ENCODE assay signal across 1 cellular context in genomic region chr12:51328587-51328986, GRCh38.
TF ChIP-seq lines count a peak whose summit lies in the region.

No MANE protein-coding gene starts in this region.

TF ChIP-seq in K562, 482 proteins besides CTCF, POLR2A, EP300 and RAD21 (continued from another document):
- peak; percentile 19; the same call in 1 of the 2 replicates for TF ChIP-seq ZNF592 (IDR thresholded peaks at IDR 0.05)
